ENCODE assay signal across 1 cellular context in the genomic region with DNA sequence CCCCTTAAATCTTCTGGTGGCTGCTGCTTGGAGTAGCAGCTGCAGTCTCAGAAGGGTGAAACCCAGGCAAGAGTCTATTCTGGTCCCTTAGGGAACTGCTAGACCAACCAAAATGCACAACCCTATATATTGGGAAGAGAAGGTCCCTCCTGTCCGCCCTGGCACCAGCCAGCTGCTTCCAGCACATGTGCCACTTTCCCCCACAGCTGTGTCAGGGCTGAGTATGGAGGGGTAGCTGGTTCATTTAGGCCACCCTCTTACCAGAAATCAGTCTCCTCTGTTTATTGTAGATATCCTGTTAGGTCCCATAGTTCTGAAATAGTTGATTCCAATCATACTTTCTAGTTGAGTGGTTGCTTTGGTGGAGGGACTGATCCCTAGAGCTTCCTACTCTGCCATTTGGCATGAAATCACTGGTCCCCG.
TF ChIP-seq lines count a peak whose summit lies in the region.

No MANE protein-coding gene starts in this region.

TF ChIP-seq in GM23338, 12 proteins besides CTCF, POLR2A, EP300 and RAD21 (continued from another document):
- TF ChIP-seq, protein P1, sequence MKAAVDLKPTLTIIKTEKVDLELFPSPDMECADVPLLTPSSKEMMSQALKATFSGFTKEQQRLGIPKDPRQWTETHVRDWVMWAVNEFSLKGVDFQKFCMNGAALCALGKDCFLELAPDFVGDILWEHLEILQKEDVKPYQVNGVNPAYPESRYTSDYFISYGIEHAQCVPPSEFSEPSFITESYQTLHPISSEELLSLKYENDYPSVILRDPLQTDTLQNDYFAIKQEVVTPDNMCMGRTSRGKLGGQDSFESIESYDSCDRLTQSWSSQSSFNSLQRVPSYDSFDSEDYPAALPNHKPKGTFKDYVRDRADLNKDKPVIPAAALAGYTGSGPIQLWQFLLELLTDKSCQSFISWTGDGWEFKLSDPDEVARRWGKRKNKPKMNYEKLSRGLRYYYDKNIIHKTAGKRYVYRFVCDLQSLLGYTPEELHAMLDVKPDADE (IDR thresholded peaks at IDR 0.05), result no peak
- TF ChIP-seq NANOG (IDR thresholded peaks at IDR 0.05; ENCODE audit: borderline replicate concordance) (no peak), ZNF114 (CRISPR knock-in tag; IDR thresholded peaks at IDR 0.05) (no peak), JUNB (IDR thresholded peaks at IDR 0.05; ENCODE audit: unreplicated experiment) (no peak), POLR2AphosphoS5 (IDR thresholded peaks at IDR 0.05; ENCODE audit: low read depth) (no peak), EZH2 (IDR thresholded peaks at IDR 0.05; ENCODE audit: low read depth, unreplicated experiment) (no peak), CREB1 (CRISPR knock-in tag; IDR thresholded peaks at IDR 0.05; ENCODE audit: low read depth) (no peak)
- TF ChIP-seq, protein P2, sequence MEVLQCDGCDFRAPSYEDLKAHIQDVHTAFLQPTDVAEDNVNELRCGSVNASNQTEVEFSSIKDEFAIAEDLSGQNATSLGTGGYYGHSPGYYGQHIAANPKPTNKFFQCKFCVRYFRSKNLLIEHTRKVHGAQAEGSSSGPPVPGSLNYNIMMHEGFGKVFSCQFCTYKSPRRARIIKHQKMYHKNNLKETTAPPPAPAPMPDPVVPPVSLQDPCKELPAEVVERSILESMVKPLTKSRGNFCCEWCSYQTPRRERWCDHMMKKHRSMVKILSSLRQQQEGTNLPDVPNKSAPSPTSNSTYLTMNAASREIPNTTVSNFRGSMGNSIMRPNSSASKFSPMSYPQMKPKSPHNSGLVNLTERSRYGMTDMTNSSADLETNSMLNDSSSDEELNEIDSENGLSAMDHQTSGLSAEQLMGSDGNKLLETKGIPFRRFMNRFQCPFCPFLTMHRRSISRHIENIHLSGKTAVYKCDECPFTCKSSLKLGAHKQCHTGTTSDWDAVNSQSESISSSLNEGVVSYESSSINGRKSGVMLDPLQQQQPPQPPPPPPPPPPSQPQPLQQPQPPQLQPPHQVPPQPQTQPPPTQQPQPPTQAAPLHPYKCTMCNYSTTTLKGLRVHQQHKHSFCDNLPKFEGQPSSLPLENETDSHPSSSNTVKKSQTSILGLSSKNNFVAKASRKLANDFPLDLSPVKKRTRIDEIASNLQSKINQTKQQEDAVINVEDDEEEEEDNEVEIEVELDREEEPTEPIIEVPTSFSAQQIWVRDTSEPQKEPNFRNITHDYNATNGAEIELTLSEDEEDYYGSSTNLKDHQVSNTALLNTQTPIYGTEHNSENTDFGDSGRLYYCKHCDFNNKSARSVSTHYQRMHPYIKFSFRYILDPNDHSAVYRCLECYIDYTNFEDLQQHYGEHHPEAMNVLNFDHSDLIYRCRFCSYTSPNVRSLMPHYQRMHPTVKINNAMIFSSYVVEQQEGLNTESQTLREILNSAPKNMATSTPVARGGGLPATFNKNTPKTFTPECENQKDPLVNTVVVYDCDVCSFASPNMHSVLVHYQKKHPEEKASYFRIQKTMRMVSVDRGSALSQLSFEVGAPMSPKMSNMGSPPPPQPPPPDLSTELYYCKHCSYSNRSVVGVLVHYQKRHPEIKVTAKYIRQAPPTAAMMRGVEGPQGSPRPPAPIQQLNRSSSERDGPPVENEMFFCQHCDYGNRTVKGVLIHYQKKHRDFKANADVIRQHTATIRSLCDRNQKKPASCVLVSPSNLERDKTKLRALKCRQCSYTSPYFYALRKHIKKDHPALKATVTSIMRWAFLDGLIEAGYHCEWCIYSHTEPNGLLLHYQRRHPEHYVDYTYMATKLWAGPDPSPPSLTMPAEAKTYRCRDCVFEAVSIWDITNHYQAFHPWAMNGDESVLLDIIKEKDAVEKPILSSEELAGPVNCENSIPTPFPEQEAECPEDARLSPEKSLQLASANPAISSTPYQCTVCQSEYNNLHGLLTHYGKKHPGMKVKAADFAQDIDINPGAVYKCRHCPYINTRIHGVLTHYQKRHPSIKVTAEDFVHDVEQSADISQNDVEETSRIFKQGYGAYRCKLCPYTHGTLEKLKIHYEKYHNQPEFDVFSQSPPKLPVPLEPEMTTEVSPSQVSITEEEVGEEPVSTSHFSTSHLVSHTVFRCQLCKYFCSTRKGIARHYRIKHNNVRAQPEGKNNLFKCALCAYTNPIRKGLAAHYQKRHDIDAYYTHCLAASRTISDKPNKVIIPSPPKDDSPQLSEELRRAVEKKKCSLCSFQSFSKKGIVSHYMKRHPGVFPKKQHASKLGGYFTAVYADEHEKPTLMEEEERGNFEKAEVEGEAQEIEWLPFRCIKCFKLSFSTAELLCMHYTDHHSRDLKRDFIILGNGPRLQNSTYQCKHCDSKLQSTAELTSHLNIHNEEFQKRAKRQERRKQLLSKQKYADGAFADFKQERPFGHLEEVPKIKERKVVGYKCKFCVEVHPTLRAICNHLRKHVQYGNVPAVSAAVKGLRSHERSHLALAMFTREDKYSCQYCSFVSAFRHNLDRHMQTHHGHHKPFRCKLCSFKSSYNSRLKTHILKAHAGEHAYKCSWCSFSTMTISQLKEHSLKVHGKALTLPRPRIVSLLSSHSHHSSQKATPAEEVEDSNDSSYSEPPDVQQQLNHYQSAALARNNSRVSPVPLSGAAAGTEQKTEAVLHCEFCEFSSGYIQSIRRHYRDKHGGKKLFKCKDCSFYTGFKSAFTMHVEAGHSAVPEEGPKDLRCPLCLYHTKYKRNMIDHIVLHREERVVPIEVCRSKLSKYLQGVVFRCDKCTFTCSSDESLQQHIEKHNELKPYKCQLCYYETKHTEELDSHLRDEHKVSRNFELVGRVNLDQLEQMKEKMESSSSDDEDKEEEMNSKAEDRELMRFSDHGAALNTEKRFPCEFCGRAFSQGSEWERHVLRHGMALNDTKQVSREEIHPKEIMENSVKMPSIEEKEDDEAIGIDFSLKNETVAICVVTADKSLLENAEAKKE (CRISPR knock-in tag; IDR thresholded peaks at IDR 0.05), result no peak
TF ChIP-seq in GM23338: peak in this region for 0.
